ENCODE assay signal across 8 cellular contexts in genomic region chr16:9134739-9135138, GRCh38. TPM values are rescaled to one million over a fixed set of nuclear protein-coding genes. Genes with fewer than 3 reads are reported as not detected.
A peak's percentile ranks its signal among the peaks of the same experiment; 100 is the strongest.
DNase-seq lines count a peak whose midpoint lies in the region; ATAC-seq and TF ChIP-seq lines count a peak whose summit lies in the region.

No MANE protein-coding gene starts in this region.

- H3K9me3 Mint-ChIP-seq in stimulated activated naive B cell treated with anti-CD40 and anti-IgM and Interleukin-4, amounts not matched to agents 10 μg/mL and 1 μg/mL and 100 μg/mL, for 72 hours: no peaks in the 10 kb centered on the region

- intact Hi-C loops in mucosa of descending colon (cut with DNase I, micrococcal nuclease): no loop called here

- H3K36me3 ChIP-seq in mucosa of descending colon (ENCODE audit: low read depth): no peaks in the 10 kb centered on the region

- peak; percentile 48 for ATAC-seq in HG02840 (IDR thresholded peaks at IDR 0.05; ENCODE audit: low FRiP score, unreplicated experiment)
- ATAC-seq in mucosa of descending colon: peak; percentile 74
- peak; percentile 78 to 81 for ATAC-seq in stimulated activated naive B cell treated with anti-CD40 and anti-IgM and Interleukin-4, amounts not matched to agents 10 μg/mL and 1 μg/mL and 100 μg/mL, for 72 hours (replicated peaks)

- H3K27me3 Mint-ChIP-seq in stimulated activated naive B cell treated with anti-CD40 and anti-IgM and Interleukin-4, amounts not matched to agents 10 μg/mL and 1 μg/mL and 100 μg/mL, for 72 hours: peaks cover 0 to 4% of the 10 kb centered on the region in 2 donors

- no peaks in the 10 kb centered on the region for H3K9me3 ChIP-seq in mucosa of descending colon

- peak overlapping the region; percentile 47 for H3K27ac Mint-ChIP-seq in stimulated activated naive B cell treated with anti-CD40 and anti-IgM and Interleukin-4, amounts not matched to agents 10 μg/mL and 1 μg/mL and 100 μg/mL, for 72 hours

- peaks cover 11 to 14% of the 10 kb centered on the region in 2 donors for H3K36me3 Mint-ChIP-seq in stimulated activated naive B cell treated with anti-CD40 and anti-IgM and Interleukin-4, amounts not matched to agents 10 μg/mL and 1 μg/mL and 100 μg/mL, for 72 hours

- TF ChIP-seq CTCF in mucosa of descending colon (IDR thresholded peaks at IDR 0.05): peak; percentile 18

- no peak overlapping the region for H3K4me3 ChIP-seq in mucosa of descending colon

- H3K4me3 Mint-ChIP-seq in stimulated activated naive B cell treated with anti-CD40 and anti-IgM and Interleukin-4, amounts not matched to agents 10 μg/mL and 1 μg/mL and 100 μg/mL, for 72 hours: peak overlapping the region in 1 of 2 donors; percentile 1

- peaks cover 21 to 40% of the 10 kb centered on the region in 2 donors for H3K4me1 Mint-ChIP-seq in stimulated activated naive B cell treated with anti-CD40 and anti-IgM and Interleukin-4, amounts not matched to agents 10 μg/mL and 1 μg/mL and 100 μg/mL, for 72 hours

- DNase-seq in NCI-H1417 (lab: John Stamatoyannopoulos, UW) (peak in 2 of 3 experiments; percentile 37 to 63), NCI-H1417 treated with DMSO at 0.1 percent for 48 hours (lab: John Stamatoyannopoulos, UW) (no peak), NCI-H2196 (lab: John Stamatoyannopoulos, UW; ENCODE audit: unreplicated experiment) (peak; percentile 65), ecto neural progenitor cell (ENCODE audit: low spot score) (peak; percentile 77), mucosa of descending colon (peak in 2 of 3 donors; percentile 68 to 73)
- DNase-seq in activated CD4-positive, alpha-beta T cell treated with anti-CD3 and anti-CD28 coated beads for 4 hours: peak; percentile 57 to 61
- peak; percentile 46 for DNase-seq in stimulated activated naive B cell treated with anti-CD40 and anti-IgM and Interleukin-4, amounts not matched to agents 10 μg/mL and 1 μg/mL and 100 μg/mL, for 72 hours

- peaks cover 8% of the 10 kb centered on the region for H3K4me1 ChIP-seq in mucosa of descending colon (ENCODE audit: low read depth)

RNA-seq across cellular contexts. Expression of gene HAPSTR1, which starts 43.3 kb away (rescaled TPM):
- total RNA-seq in mucosa of descending colon: 10 to 100 TPM; 55.8 to 69.8 (median 56.0) TPM
